ENCODE assay signal across 2 cellular contexts in the genomic region with DNA sequence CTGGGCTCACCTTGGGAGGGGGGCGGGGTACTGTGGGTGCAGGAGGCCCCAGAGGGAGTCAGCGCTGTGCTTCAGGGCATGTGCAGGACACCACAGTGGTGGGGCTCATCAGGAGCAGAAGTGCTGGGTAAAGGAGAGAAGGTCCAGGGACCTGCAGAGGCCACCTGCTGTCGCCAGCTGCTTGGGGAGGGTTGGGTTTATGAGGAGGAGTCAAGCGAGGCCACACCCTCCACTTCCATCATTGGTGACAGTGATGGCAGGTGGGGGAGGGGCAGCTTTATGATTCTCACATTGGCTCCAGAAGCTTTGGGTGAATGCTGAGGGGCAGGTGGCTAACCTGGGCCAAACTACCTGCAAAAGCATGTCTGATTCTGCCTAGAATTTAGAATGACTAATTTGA.
TF ChIP-seq lines count a peak whose summit lies in the region.

No MANE protein-coding gene starts in this region.

TF ChIP-seq in GM23338, 12 proteins besides CTCF, POLR2A, EP300 and RAD21:
- TF ChIP-seq EZH2phosphoT487 (IDR thresholded peaks at IDR 0.05; ENCODE audit: unreplicated experiment) (no peak), POLR2AphosphoS5 (IDR thresholded peaks at IDR 0.05; ENCODE audit: low read depth) (no peak), NANOG (IDR thresholded peaks at IDR 0.05; ENCODE audit: borderline replicate concordance) (no peak), JUNB (IDR thresholded peaks at IDR 0.05; ENCODE audit: unreplicated experiment) (no peak), ZNF331 (CRISPR knock-in tag; IDR thresholded peaks at IDR 0.05; ENCODE audit: low read depth) (no peak)
- TF ChIP-seq, protein P1, sequence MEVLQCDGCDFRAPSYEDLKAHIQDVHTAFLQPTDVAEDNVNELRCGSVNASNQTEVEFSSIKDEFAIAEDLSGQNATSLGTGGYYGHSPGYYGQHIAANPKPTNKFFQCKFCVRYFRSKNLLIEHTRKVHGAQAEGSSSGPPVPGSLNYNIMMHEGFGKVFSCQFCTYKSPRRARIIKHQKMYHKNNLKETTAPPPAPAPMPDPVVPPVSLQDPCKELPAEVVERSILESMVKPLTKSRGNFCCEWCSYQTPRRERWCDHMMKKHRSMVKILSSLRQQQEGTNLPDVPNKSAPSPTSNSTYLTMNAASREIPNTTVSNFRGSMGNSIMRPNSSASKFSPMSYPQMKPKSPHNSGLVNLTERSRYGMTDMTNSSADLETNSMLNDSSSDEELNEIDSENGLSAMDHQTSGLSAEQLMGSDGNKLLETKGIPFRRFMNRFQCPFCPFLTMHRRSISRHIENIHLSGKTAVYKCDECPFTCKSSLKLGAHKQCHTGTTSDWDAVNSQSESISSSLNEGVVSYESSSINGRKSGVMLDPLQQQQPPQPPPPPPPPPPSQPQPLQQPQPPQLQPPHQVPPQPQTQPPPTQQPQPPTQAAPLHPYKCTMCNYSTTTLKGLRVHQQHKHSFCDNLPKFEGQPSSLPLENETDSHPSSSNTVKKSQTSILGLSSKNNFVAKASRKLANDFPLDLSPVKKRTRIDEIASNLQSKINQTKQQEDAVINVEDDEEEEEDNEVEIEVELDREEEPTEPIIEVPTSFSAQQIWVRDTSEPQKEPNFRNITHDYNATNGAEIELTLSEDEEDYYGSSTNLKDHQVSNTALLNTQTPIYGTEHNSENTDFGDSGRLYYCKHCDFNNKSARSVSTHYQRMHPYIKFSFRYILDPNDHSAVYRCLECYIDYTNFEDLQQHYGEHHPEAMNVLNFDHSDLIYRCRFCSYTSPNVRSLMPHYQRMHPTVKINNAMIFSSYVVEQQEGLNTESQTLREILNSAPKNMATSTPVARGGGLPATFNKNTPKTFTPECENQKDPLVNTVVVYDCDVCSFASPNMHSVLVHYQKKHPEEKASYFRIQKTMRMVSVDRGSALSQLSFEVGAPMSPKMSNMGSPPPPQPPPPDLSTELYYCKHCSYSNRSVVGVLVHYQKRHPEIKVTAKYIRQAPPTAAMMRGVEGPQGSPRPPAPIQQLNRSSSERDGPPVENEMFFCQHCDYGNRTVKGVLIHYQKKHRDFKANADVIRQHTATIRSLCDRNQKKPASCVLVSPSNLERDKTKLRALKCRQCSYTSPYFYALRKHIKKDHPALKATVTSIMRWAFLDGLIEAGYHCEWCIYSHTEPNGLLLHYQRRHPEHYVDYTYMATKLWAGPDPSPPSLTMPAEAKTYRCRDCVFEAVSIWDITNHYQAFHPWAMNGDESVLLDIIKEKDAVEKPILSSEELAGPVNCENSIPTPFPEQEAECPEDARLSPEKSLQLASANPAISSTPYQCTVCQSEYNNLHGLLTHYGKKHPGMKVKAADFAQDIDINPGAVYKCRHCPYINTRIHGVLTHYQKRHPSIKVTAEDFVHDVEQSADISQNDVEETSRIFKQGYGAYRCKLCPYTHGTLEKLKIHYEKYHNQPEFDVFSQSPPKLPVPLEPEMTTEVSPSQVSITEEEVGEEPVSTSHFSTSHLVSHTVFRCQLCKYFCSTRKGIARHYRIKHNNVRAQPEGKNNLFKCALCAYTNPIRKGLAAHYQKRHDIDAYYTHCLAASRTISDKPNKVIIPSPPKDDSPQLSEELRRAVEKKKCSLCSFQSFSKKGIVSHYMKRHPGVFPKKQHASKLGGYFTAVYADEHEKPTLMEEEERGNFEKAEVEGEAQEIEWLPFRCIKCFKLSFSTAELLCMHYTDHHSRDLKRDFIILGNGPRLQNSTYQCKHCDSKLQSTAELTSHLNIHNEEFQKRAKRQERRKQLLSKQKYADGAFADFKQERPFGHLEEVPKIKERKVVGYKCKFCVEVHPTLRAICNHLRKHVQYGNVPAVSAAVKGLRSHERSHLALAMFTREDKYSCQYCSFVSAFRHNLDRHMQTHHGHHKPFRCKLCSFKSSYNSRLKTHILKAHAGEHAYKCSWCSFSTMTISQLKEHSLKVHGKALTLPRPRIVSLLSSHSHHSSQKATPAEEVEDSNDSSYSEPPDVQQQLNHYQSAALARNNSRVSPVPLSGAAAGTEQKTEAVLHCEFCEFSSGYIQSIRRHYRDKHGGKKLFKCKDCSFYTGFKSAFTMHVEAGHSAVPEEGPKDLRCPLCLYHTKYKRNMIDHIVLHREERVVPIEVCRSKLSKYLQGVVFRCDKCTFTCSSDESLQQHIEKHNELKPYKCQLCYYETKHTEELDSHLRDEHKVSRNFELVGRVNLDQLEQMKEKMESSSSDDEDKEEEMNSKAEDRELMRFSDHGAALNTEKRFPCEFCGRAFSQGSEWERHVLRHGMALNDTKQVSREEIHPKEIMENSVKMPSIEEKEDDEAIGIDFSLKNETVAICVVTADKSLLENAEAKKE (CRISPR knock-in tag; IDR thresholded peaks at IDR 0.05), result no peak
- TF ChIP-seq, protein P2, sequence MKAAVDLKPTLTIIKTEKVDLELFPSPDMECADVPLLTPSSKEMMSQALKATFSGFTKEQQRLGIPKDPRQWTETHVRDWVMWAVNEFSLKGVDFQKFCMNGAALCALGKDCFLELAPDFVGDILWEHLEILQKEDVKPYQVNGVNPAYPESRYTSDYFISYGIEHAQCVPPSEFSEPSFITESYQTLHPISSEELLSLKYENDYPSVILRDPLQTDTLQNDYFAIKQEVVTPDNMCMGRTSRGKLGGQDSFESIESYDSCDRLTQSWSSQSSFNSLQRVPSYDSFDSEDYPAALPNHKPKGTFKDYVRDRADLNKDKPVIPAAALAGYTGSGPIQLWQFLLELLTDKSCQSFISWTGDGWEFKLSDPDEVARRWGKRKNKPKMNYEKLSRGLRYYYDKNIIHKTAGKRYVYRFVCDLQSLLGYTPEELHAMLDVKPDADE (IDR thresholded peaks at IDR 0.05), result no peak

TF ChIP-seq in K562, 482 proteins besides CTCF, POLR2A, EP300 and RAD21:
- TF ChIP-seq TCF7L2 (IDR thresholded peaks at IDR 0.05; ENCODE audit: low read depth, low read length) (no peak), NCOA2 (IDR thresholded peaks at IDR 0.05; ENCODE audit: partially characterized antibody in 2 of 2) (no peak), ZNF311 (CRISPR knock-in tag; IDR thresholded peaks at IDR 0.05) (no peak), SRF (CRISPR knock-in tag; IDR thresholded peaks at IDR 0.05) (no peak)
- TF ChIP-seq, protein P3, sequence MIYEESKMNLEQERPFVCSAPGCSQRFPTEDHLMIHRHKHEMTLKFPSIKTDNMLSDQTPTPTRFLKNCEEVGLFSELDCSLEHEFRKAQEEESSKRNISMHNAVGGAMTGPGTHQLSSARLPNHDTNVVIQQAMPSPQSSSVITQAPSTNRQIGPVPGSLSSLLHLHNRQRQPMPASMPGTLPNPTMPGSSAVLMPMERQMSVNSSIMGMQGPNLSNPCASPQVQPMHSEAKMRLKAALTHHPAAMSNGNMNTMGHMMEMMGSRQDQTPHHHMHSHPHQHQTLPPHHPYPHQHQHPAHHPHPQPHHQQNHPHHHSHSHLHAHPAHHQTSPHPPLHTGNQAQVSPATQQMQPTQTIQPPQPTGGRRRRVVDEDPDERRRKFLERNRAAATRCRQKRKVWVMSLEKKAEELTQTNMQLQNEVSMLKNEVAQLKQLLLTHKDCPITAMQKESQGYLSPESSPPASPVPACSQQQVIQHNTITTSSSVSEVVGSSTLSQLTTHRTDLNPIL (CRISPR knock-in tag; IDR thresholded peaks at IDR 0.05), result no peak
- TF ChIP-seq, protein P4, sequence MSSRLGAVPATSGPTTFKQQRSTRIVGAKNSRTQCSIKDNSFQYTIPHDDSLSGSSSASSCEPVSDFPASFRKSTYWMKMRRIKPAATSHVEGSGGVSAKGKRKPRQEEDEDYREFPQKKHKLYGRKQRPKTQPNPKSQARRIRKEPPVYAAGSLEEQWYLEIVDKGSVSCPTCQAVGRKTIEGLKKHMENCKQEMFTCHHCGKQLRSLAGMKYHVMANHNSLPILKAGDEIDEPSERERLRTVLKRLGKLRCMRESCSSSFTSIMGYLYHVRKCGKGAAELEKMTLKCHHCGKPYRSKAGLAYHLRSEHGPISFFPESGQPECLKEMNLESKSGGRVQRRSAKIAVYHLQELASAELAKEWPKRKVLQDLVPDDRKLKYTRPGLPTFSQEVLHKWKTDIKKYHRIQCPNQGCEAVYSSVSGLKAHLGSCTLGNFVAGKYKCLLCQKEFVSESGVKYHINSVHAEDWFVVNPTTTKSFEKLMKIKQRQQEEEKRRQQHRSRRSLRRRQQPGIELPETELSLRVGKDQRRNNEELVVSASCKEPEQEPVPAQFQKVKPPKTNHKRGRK (tag; IDR thresholded peaks at IDR 0.05), result no peak
